1 cellular context compared by ENCODE assay signal in the genomic region with DNA sequence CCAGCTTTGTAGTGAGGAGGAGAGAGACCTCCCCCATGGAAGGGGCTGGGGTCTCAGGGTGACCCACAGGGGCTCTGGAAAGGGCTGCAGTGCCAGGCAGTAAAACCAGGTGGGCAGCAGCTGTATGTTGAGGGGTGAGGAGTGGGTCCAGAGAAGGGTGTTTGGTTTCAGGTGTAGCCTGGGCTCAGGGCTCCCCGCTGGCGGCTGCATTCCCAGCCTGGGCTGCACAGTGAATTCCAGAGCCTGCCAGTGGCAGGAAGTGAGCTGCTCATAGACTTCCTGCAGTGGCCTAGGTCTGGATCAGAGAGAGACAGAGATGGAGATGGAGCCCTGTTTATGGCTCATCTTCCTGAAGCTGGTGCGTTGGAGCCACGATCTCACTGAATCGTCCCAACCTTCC.
TF ChIP-seq lines count a peak whose summit lies in the region.

No MANE protein-coding gene starts in this region.

TF ChIP-seq in IMR-90, 13 proteins besides CTCF, POLR2A, EP300 and RAD21:
- TF ChIP-seq RCOR1 (IDR thresholded peaks at IDR 0.05; ENCODE audit: insufficient replicate concordance, low read length), result no peak
- no peak for TF ChIP-seq MAZ (IDR thresholded peaks at IDR 0.05; ENCODE audit: borderline replicate concordance, low read depth, low read length)
- TF ChIP-seq CEBPB (IDR thresholded peaks at IDR 0.05; ENCODE audit: low read depth, low read length), result no peak
- TF ChIP-seq, protein P1, sequence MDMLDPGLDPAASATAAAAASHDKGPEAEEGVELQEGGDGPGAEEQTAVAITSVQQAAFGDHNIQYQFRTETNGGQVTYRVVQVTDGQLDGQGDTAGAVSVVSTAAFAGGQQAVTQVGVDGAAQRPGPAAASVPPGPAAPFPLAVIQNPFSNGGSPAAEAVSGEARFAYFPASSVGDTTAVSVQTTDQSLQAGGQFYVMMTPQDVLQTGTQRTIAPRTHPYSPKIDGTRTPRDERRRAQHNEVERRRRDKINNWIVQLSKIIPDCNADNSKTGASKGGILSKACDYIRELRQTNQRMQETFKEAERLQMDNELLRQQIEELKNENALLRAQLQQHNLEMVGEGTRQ (IDR thresholded peaks at IDR 0.05; ENCODE audit: low read depth, low read length), result no peak
- no peak for TF ChIP-seq BHLHE40 (IDR thresholded peaks at IDR 0.05; ENCODE audit: low read depth, low read length)
- no peak for TF ChIP-seq FOS (IDR thresholded peaks at IDR 0.05; ENCODE audit: low read depth, low read length)
- no peak for TF ChIP-seq NFE2L2 (IDR thresholded peaks at IDR 0.05; ENCODE audit: low read depth, low read length)
